In genomic region chr1:114157275-114157660, GRCh38 we compare ENCODE assay signal across 4 cellular contexts. TPM values are rescaled to one million over a fixed set of nuclear protein-coding genes. Genes with fewer than 3 reads are reported as not detected.
"Had no signal": no experiment of that assay in that cellular context is flagged by ENCODE, and none has a peak within 500 bp of the region (broad histone marks: within the 10 kb centered on the region; RNA-seq: fewer than 3 reads in every experiment).

No MANE protein-coding gene starts in this region.

- DNase-seq: GDM1, GF-D8 had no signal

- H3K4me3 ChIP-seq: GM12878 had no signal

- ATAC-seq: GM12878 had no signal

RNA-seq across cellular contexts. Expression of gene SYT6, which starts 3.6 kb away (rescaled TPM):
- total RNA-seq: G401 had no signal
